20 cellular contexts compared by ENCODE assay signal in the genomic region with DNA sequence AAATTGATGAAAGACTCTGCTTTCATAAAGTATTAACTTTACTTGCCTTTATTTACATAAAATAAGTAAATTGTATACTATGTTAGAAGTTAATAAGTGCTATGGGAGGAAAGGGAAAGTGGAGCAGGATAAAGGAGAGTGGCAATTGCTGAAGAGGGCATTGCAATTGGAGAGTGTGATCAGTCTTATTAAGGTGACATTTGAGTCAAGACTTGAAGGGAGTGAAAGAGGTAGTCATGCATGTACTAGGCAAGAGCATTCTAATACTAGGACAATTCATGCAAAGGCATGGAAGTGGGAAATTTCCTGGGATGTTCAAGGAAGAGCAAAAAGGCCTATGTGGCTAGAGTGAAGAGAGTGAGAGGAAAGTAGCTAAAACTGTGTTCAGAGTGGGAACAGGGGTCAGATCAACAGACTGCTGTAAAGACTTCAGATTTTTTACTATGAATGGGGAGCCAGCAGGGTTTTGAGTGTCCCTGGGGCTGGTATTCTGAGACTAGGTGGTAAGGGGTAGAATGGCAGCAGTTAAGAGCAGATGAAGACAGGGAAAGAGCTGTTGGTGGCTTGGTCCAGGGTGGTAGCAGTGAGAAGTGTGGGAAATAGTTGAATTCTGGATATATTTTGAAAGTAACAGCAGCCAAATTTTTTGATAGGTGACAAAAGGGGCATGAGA.
"Had no signal": no experiment of that assay in that cellular context is flagged by ENCODE, and none has a peak within 500 bp of the region (broad histone marks: within the 10 kb centered on the region; RNA-seq: fewer than 3 reads in every experiment).

No MANE protein-coding gene starts in this region.

- DNase-seq: effector memory CD8-positive, alpha-beta T cell; esophagus squamous epithelium; islet precursor cell; left cardiac atrium; left ventricle myocardium superior; mesendoderm; naive B cell; posterior cingulate gyrus; spleen; stimulated activated CD4-positive, alpha-beta T cell treated with anti-CD3 and anti-CD28 coated beads, Interleukin-15, amount 100 ng/mL, for 24 hours; stimulated activated CD4-positive, alpha-beta T cell treated with anti-CD3 and anti-CD28 coated beads, Interleukin-1b, Interleukin-23, amount 100 ng/mL, for 48 hours; stimulated activated CD4-positive, alpha-beta T cell treated with anti-CD3 and anti-CD28 coated beads, Interleukin-4, amount 100 ng/mL, for 24 hours; tibial artery; upper lobe of right lung had no signal

- H3K27me3 Mint-ChIP-seq: dendritic cell treated with granulocyte-macrophage colony-stimulating factor and Interleukin-4, amounts not matched to agents 40 ng/mL and 50 ng/mL, for 4 days; effector memory CD8-positive, alpha-beta T cell; naive B cell; stimulated activated memory B cell treated with anti-CD40 and anti-IgM and Interleukin-4, amounts not matched to agents 10 μg/mL and 1 μg/mL and 100 μg/mL, for 72 hours; stimulated activated naive CD8-positive, alpha-beta T cell treated with anti-CD3 and anti-CD28 coated beads, Interleukin-15, Interleukin-2, amounts not matched to agents 100 ng/mL and 50 ng/mL, for 24 hours had no signal

- H3K4me3 Mint-ChIP-seq: dendritic cell treated with granulocyte-macrophage colony-stimulating factor and Interleukin-4, amounts not matched to agents 40 ng/mL and 50 ng/mL, for 4 days; effector memory CD8-positive, alpha-beta T cell; stimulated activated memory B cell treated with anti-CD40 and anti-IgM and Interleukin-4, amounts not matched to agents 10 μg/mL and 1 μg/mL and 100 μg/mL, for 72 hours; stimulated activated naive CD8-positive, alpha-beta T cell treated with anti-CD3 and anti-CD28 coated beads, Interleukin-15, Interleukin-2, amounts not matched to agents 100 ng/mL and 50 ng/mL, for 24 hours had no signal

- H3K36me3 ChIP-seq: esophagus squamous epithelium, gastroesophageal sphincter, spleen, tibial artery, upper lobe of right lung, vagina had no signal

- H3K27ac ChIP-seq: esophagus squamous epithelium, gastroesophageal sphincter, spleen, tibial artery, upper lobe of right lung, vagina had no signal

- H3K4me1 ChIP-seq: esophagus squamous epithelium, spleen, tibial artery, upper lobe of right lung, vagina had no signal

- H3K4me3 ChIP-seq: esophagus squamous epithelium, gastroesophageal sphincter, spleen, tibial artery, upper lobe of right lung, vagina had no signal

- H3K36me3 Mint-ChIP-seq: stimulated activated memory B cell treated with anti-CD40 and anti-IgM and Interleukin-4, amounts not matched to agents 10 μg/mL and 1 μg/mL and 100 μg/mL, for 72 hours had no signal

- H3K27me3 ChIP-seq: esophagus squamous epithelium, gastroesophageal sphincter, spleen, tibial artery, upper lobe of right lung, vagina had no signal

- H3K9me3 Mint-ChIP-seq: stimulated activated memory B cell treated with anti-CD40 and anti-IgM and Interleukin-4, amounts not matched to agents 10 μg/mL and 1 μg/mL and 100 μg/mL, for 72 hours; stimulated activated naive CD8-positive, alpha-beta T cell treated with anti-CD3 and anti-CD28 coated beads, Interleukin-15, Interleukin-2, amounts not matched to agents 100 ng/mL and 50 ng/mL, for 24 hours had no signal

- H3K27ac Mint-ChIP-seq: dendritic cell treated with granulocyte-macrophage colony-stimulating factor and Interleukin-4, amounts not matched to agents 40 ng/mL and 50 ng/mL, for 4 days; effector memory CD8-positive, alpha-beta T cell; stimulated activated memory B cell treated with anti-CD40 and anti-IgM and Interleukin-4, amounts not matched to agents 10 μg/mL and 1 μg/mL and 100 μg/mL, for 72 hours; stimulated activated naive CD8-positive, alpha-beta T cell treated with anti-CD3 and anti-CD28 coated beads, Interleukin-15, Interleukin-2, amounts not matched to agents 100 ng/mL and 50 ng/mL, for 24 hours had no signal

- ATAC-seq: effector memory CD8-positive, alpha-beta T cell; gastroesophageal sphincter; left cardiac atrium; left ventricle myocardium superior; sciatic nerve; stimulated activated memory B cell treated with anti-CD40 and anti-IgM and Interleukin-4, amounts not matched to agents 10 μg/mL and 1 μg/mL and 100 μg/mL, for 72 hours; upper lobe of right lung had no signal

- H3K4me1 Mint-ChIP-seq: stimulated activated memory B cell treated with anti-CD40 and anti-IgM and Interleukin-4, amounts not matched to agents 10 μg/mL and 1 μg/mL and 100 μg/mL, for 72 hours had no signal

- H3K9me3 ChIP-seq: gastroesophageal sphincter, tibial artery, upper lobe of right lung, vagina had no signal
